19 cellular contexts compared by ENCODE assay signal in genomic region chr11:75320046-75320618, GRCh38. TPM values are rescaled to one million over a fixed set of nuclear protein-coding genes. Genes with fewer than 3 reads are reported as not detected.
A peak's percentile ranks its signal among the peaks of the same experiment; 100 is the strongest.
DNase-seq lines count a peak whose midpoint lies in the region; ATAC-seq, FAIRE-seq and TF ChIP-seq lines count a peak whose summit lies in the region.
"Had no signal": no experiment of that assay in that cellular context is flagged by ENCODE, and none has a peak within 500 bp of the region (broad histone marks: within the 10 kb centered on the region; RNA-seq: fewer than 3 reads in every experiment).

No MANE protein-coding gene starts in this region.

- TF ChIP-seq POLR2A in breast epithelium (IDR thresholded peaks at IDR 0.05) (no peak), endothelial cell of umbilical vein (IDR thresholded peaks at IDR 0.05; ENCODE audit: low read depth, low read length) (no peak), GM18505 (IDR thresholded peaks at IDR 0.05; ENCODE audit: borderline replicate concordance, extremely low read depth, insufficient read depth, insufficient read length) (no peak)

- H2AFZ ChIP-seq in mammary epithelial cell (ENCODE audit: low read depth, low read length), result no peak overlapping the region
- no peak overlapping the region for H2AFZ ChIP-seq in endothelial cell of umbilical vein (ENCODE audit: low read depth, low read length)

- no peak overlapping the region for H3K9ac ChIP-seq in mammary epithelial cell (ENCODE audit: insufficient read depth, low read length)
- H3K9ac ChIP-seq in endothelial cell of umbilical vein (replicated peaks; ENCODE audit: extremely low read depth, insufficient read depth, low read length), result no peak overlapping the region

- H3K4me2 ChIP-seq in mammary epithelial cell (ENCODE audit: insufficient read depth, low read depth, low read length) (no peak overlapping the region), endothelial cell of umbilical vein (ENCODE audit: insufficient read depth, low read length) (no peak overlapping the region)

- H3K79me2 ChIP-seq in mammary epithelial cell (ENCODE audit: insufficient read depth, low read length), result no peaks in the 10 kb centered on the region
- peaks cover 11% of the 10 kb centered on the region for H3K79me2 ChIP-seq in endothelial cell of umbilical vein (ENCODE audit: control insufficient read depth, insufficient read depth, low read length)

- POLR2A ChIA-PET in endothelial cell of umbilical vein (lab: Charles Lee), result no interaction called here

- peaks cover 8% of the 10 kb centered on the region for H3K27me3 Mint-ChIP-seq in nephron (ENCODE audit: low read depth)
- H3K27me3 Mint-ChIP-seq: activated CD8-positive, alpha-beta memory T cell treated with anti-CD3 and anti-CD28 coated beads, Interleukin-2, amount 10 ng/mL, durations not matched to agents 7 days and 5 days; activated naive CD8-positive, alpha-beta T cell treated with anti-CD3 and anti-CD28 coated beads, Interleukin-2, amount 10 ng/mL, durations not matched to agents 7 days and 5 days; activated T-helper 17 cell treated with anti-CD3 and anti-CD28 coated beads, Interleukin-2, amount 50 U/mL, for 72 hours; stimulated activated naive CD8-positive, alpha-beta T cell treated with anti-CD3 and anti-CD28 coated beads, Interleukin-15, Interleukin-2, amounts not matched to agents 100 ng/mL and 50 ng/mL, for 24 hours had no signal

- H3K9me3 Mint-ChIP-seq in nephron, result no peaks in the 10 kb centered on the region
- H3K9me3 Mint-ChIP-seq: activated naive CD8-positive, alpha-beta T cell treated with anti-CD3 and anti-CD28 coated beads, Interleukin-2, amount 10 ng/mL, durations not matched to agents 7 days and 5 days; activated T-helper 17 cell treated with anti-CD3 and anti-CD28 coated beads, Interleukin-2, amount 50 U/mL, for 72 hours; stimulated activated naive CD8-positive, alpha-beta T cell treated with anti-CD3 and anti-CD28 coated beads, Interleukin-15, Interleukin-2, amounts not matched to agents 100 ng/mL and 50 ng/mL, for 24 hours had no signal

- intact Hi-C loops in breast epithelium (cut with DNase I; ENCODE audit: low total_unique reads) (loop anchor here (2.0 kb wide), 1 partner anchor 157 kb away; no protein-coding TSS in a partner anchor), mammary epithelial cell (cut with micrococcal nuclease) (no loop called here), endothelial cell of umbilical vein (cut with micrococcal nuclease) (no loop called here), upper lobe of right lung (cut with DNase I) (no loop called here)

- no peak overlapping the region for H3K4me3 Mint-ChIP-seq in nephron
- H3K4me3 Mint-ChIP-seq: activated CD8-positive, alpha-beta memory T cell treated with anti-CD3 and anti-CD28 coated beads, Interleukin-2, amount 10 ng/mL, durations not matched to agents 7 days and 5 days; activated naive CD8-positive, alpha-beta T cell treated with anti-CD3 and anti-CD28 coated beads, Interleukin-2, amount 10 ng/mL, durations not matched to agents 7 days and 5 days; activated T-helper 17 cell treated with anti-CD3 and anti-CD28 coated beads, Interleukin-2, amount 50 U/mL, for 72 hours; stimulated activated naive CD8-positive, alpha-beta T cell treated with anti-CD3 and anti-CD28 coated beads, Interleukin-15, Interleukin-2, amounts not matched to agents 100 ng/mL and 50 ng/mL, for 24 hours had no signal

- H4K20me1 ChIP-seq in mammary epithelial cell (ENCODE audit: insufficient read depth, low read length), result no peaks in the 10 kb centered on the region
- no peaks in the 10 kb centered on the region for H4K20me1 ChIP-seq in endothelial cell of umbilical vein (replicated peaks; ENCODE audit: control insufficient read depth, extremely low read depth, insufficient read depth, low read length)

- peak overlapping the region; percentile 83 to 96 (median 95) for H3K27ac Mint-ChIP-seq in nephron
- H3K27ac Mint-ChIP-seq: activated CD8-positive, alpha-beta memory T cell treated with anti-CD3 and anti-CD28 coated beads, Interleukin-2, amount 10 ng/mL, durations not matched to agents 7 days and 5 days; activated T-helper 17 cell treated with anti-CD3 and anti-CD28 coated beads, Interleukin-2, amount 50 U/mL, for 72 hours; stimulated activated naive CD8-positive, alpha-beta T cell treated with anti-CD3 and anti-CD28 coated beads, Interleukin-15, Interleukin-2, amounts not matched to agents 100 ng/mL and 50 ng/mL, for 24 hours had no signal

- dilution Hi-C loops in mammary epithelial cell (cut with HindIII; ENCODE audit: low sequenced_read_pairs) (loop anchor here (5.0 kb wide), 2 partner anchors 47 to 48 kb away; no protein-coding TSS in a partner anchor), endothelial cell of umbilical vein (cut with MboI; ENCODE audit: extremely low pct_ligation_motif_present, low sequenced_read_pairs) (no loop called here)

- CTCF ChIA-PET in mammary epithelial cell (lab: Charles Lee; ENCODE audit: low non-redundant PET) (no interaction called here), endothelial cell of umbilical vein (lab: Charles Lee) (no interaction called here)

- in situ Hi-C loops in mammary epithelial cell (cut with MboI; ENCODE audit: low sequenced_read_pairs in 2 of 2), result no loop called here

- BruUV-seq in mammary epithelial cell (replicated peaks; lab: Mats Ljungman, UMichigan), result no TSS peak
- no TSS peak for BruUV-seq in endothelial cell of umbilical vein (replicated peaks; lab: Mats Ljungman, UMichigan)

- WGBS in mammary epithelial cell (ENCODE audit: low coverage, missing lambda C conversion rate), result 69% methylated on average over 5 of the region's 6 CpGs

- H3K27me3 ChIP-seq in breast epithelium, result no peaks in the 10 kb centered on the region
- H3K27me3 ChIP-seq in mammary epithelial cell (ENCODE audit: insufficient read depth, low read length), result no peaks in the 10 kb centered on the region
- no peaks in the 10 kb centered on the region for H3K27me3 ChIP-seq in endothelial cell of umbilical vein (ENCODE audit: control insufficient read depth in 2 of 2, insufficient read depth in 2 of 2, low read length in 2 of 2)
- no peaks in the 10 kb centered on the region for H3K27me3 ChIP-seq in upper lobe of right lung

- H3K4me3 ChIP-seq in breast epithelium (no peak overlapping the region), mammary epithelial cell (replicated peaks in 1 of 3; ENCODE audit: insufficient read depth in 1 of 3, low read depth in 2 of 3, low read length in 3 of 3) (no peak overlapping the region), endothelial cell of umbilical vein (replicated peaks in 1 of 3; ENCODE audit: insufficient read depth in 1 of 3, low read depth in 1 of 3, low read length in 3 of 3) (no peak overlapping the region), upper lobe of right lung (no peak overlapping the region)

- H3K9me1 ChIP-seq in endothelial cell of umbilical vein (replicated peaks; ENCODE audit: control insufficient read depth, extremely low read depth, insufficient read depth, low read length), result no peaks in the 10 kb centered on the region

- DNase-seq in breast epithelium (ENCODE audit: low spot score in 2 of 2), result no peak
- no peak for DNase-seq in mammary epithelial cell
- DNase-seq in endothelial cell of umbilical vein (ENCODE audit: low read depth, low spot score), result peak; percentile 72
- DNase-seq in upper lobe of right lung, result no peak
- no peak for DNase-seq in NCI-H2107 treated with DMSO at 0.1 percent for 48 hours (lab: John Stamatoyannopoulos, UW; ENCODE audit: unreplicated experiment)
- DNase-seq in HPDE6-E6E7 (ENCODE audit: extremely low spot score), result no peak
- DNase-seq: activated CD8-positive, alpha-beta memory T cell treated with anti-CD3 and anti-CD28 coated beads, Interleukin-2, amount 10 ng/mL, durations not matched to agents 7 days and 5 days; activated naive CD8-positive, alpha-beta T cell treated with anti-CD3 and anti-CD28 coated beads, Interleukin-2, amount 10 ng/mL, durations not matched to agents 7 days and 5 days; glutamatergic neuron; NCI-H146; NCI-H748 treated with DMSO at 0.1 percent for 48 hours; OCI-M1 had no signal

- FAIRE-seq in endothelial cell of umbilical vein (lab: Jason Lieb, UNC), result no peak
- FAIRE-seq: GM12891 had no signal

- H3K27ac ChIP-seq in breast epithelium (peak overlapping the region; percentile 61 to 84), mammary epithelial cell (ENCODE audit: insufficient read depth, low read depth, low read length) (no peak overlapping the region), endothelial cell of umbilical vein (ENCODE audit: insufficient read depth, low read depth, low read length) (no peak overlapping the region), upper lobe of right lung (peak overlapping the region; percentile 18)
- H3K27ac ChIP-seq: 22Rv1 had no signal

- no peaks in the 10 kb centered on the region for H3K9me3 ChIP-seq in breast epithelium
- no peaks in the 10 kb centered on the region for H3K9me3 ChIP-seq in mammary epithelial cell (replicated peaks; ENCODE audit: insufficient read depth, low read length)
- H3K9me3 ChIP-seq in endothelial cell of umbilical vein (replicated peaks; ENCODE audit: control insufficient read depth, insufficient read depth, low read length), result no peaks in the 10 kb centered on the region
- H3K9me3 ChIP-seq in upper lobe of right lung, result no peaks in the 10 kb centered on the region

- ATAC-seq in upper lobe of right lung, result no peak
- ATAC-seq in GM18505 (IDR thresholded peaks at IDR 0.05; ENCODE audit: unreplicated experiment), result no peak
- ATAC-seq: activated CD8-positive, alpha-beta memory T cell treated with anti-CD3 and anti-CD28 coated beads, Interleukin-2, amount 10 ng/mL, durations not matched to agents 7 days and 5 days; activated T-helper 17 cell treated with anti-CD3 and anti-CD28 coated beads, Interleukin-2, amount 50 U/mL, for 72 hours; esophagus mucosa had no signal

- peaks cover 11 to 18% of the 10 kb centered on the region in 2 donors for H3K4me1 ChIP-seq in breast epithelium
- H3K4me1 ChIP-seq in mammary epithelial cell (ENCODE audit: insufficient read depth, low read length), result peaks cover 14% of the 10 kb centered on the region
- peaks cover 13% of the 10 kb centered on the region for H3K4me1 ChIP-seq in endothelial cell of umbilical vein (ENCODE audit: control insufficient read depth, extremely low read depth, insufficient read depth, low read length)
- H3K4me1 ChIP-seq in upper lobe of right lung, result peaks cover 45% of the 10 kb centered on the region

- H3K36me3 Mint-ChIP-seq in nephron (ENCODE audit: low read depth), result peaks cover 4% of the 10 kb centered on the region
- H3K36me3 Mint-ChIP-seq: activated CD8-positive, alpha-beta memory T cell treated with anti-CD3 and anti-CD28 coated beads, Interleukin-2, amount 10 ng/mL, durations not matched to agents 7 days and 5 days had no signal

- TF ChIP-seq CTCF in breast epithelium (IDR thresholded peaks at IDR 0.05), result no peak
- no peak for TF ChIP-seq CTCF in mammary epithelial cell (conservative IDR thresholded peaks at IDR 0.05 in 1 of 2, IDR thresholded peaks at IDR 0.05 in 1 of 2; ENCODE audit: extremely low read depth in 1 of 2, insufficient read depth in 1 of 2, low read depth in 1 of 2, low read length in 2 of 2)
- no peak for TF ChIP-seq CTCF in endothelial cell of umbilical vein (IDR thresholded peaks at IDR 0.05; ENCODE audit: extremely low read depth in 1 of 2, insufficient read depth in 1 of 2, low read depth in 1 of 2, low read length in 2 of 2)
- no peak for TF ChIP-seq CTCF in nephron (IDR thresholded peaks at IDR 0.05; ENCODE audit: unreplicated experiment in 3 of 3)
- TF ChIP-seq CTCF in upper lobe of right lung (IDR thresholded peaks at IDR 0.05), result no peak

- peaks cover 38% of the 10 kb centered on the region for H3K4me1 Mint-ChIP-seq in nephron

- H3K36me3 ChIP-seq in breast epithelium, result no peaks in the 10 kb centered on the region
- H3K36me3 ChIP-seq in mammary epithelial cell (ENCODE audit: insufficient read depth, low read length), result no peaks in the 10 kb centered on the region
- H3K36me3 ChIP-seq in endothelial cell of umbilical vein (ENCODE audit: control insufficient read depth in 2 of 2, extremely low read depth in 1 of 2, insufficient read depth in 2 of 2, low read length in 2 of 2), result peaks cover 2 to 8% of the 10 kb centered on the region in 2 experiments
- H3K36me3 ChIP-seq in upper lobe of right lung, result peaks cover 32% of the 10 kb centered on the region

RNA-seq across cellular contexts. Expression of gene ARRB1, which starts 31.3 kb away (rescaled TPM):
- total RNA-seq in breast epithelium, result 10 to 100 TPM; 31.2 to 64.0 (median 42.3) TPM
- total RNA-seq in mammary epithelial cell, result 1 to 10 TPM; 3.9 to 5.3 TPM
- 5.4 TPM for polyA plus RNA-seq in mammary epithelial cell
- 9.9 TPM for polyA minus RNA-seq in mammary epithelial cell
- 63.9 and 83.7 TPM in 2 replicates for total RNA-seq in endothelial cell of umbilical vein
- polyA plus RNA-seq in endothelial cell of umbilical vein, result 76.6 and 92.6 TPM in 2 replicates
- polyA plus RNA-seq in endothelial cell of umbilical vein (2011; cell fraction: cytosol; rRNA removed), result 95.5 and 102 TPM in 2 replicates
- 93.4 and 108 TPM in 2 replicates for polyA plus RNA-seq in endothelial cell of umbilical vein (2011; cell fraction: nucleus; rRNA removed)
- 41.0 and 44.6 TPM in 2 replicates for polyA plus RNA-seq in endothelial cell of umbilical vein (2012)
- 284 and 350 TPM in 2 replicates for polyA minus RNA-seq in endothelial cell of umbilical vein
- 16.3 TPM for polyA minus RNA-seq in endothelial cell of umbilical vein (2011; cell fraction: cytosol; rRNA and poly(A)+ RNA removed)
- polyA minus RNA-seq in endothelial cell of umbilical vein (2011; cell fraction: nucleus; rRNA and poly(A)+ RNA removed), result 109 and 112 TPM in 2 replicates
- 188 TPM for total RNA-seq in upper lobe of right lung

Comparison
In these comparisons a context has a peak if more than half of its experiments do, and no peak if none do; other contexts are left out.
1. H3K27ac ChIP-seq: peak in breast epithelium (2 of 2) and upper lobe of right lung (single experiment); none in mammary epithelial cell (single experiment) and endothelial cell of umbilical vein (single experiment).
2. RNA of gene ARRB1, which starts 31.3 kb away (total RNA-seq): 188 TPM in upper lobe of right lung (single experiment), 63.9 to 83.7 TPM in endothelial cell of umbilical vein and 31.2 to 64.0 TPM in breast epithelium; 3.9 to 5.3 TPM in mammary epithelial cell; every median in the first group is over 4 times any median in the second.